ENCODE assay signal across 11 cellular contexts in genomic region chr10:110168601-110169481, GRCh38. TPM values are rescaled to one million over a fixed set of nuclear protein-coding genes. Genes with fewer than 3 reads are reported as not detected.
DNase-seq lines count a peak whose midpoint lies in the region; ATAC-seq and TF ChIP-seq lines count a peak whose summit lies in the region.
"Had no signal": no experiment of that assay in that cellular context is flagged by ENCODE, and none has a peak within 500 bp of the region (broad histone marks: within the 10 kb centered on the region; RNA-seq: fewer than 3 reads in every experiment).

No MANE protein-coding gene starts in this region.

- H3K4me1 Mint-ChIP-seq in CD8-positive, alpha-beta T cell (ENCODE audit: low read depth) = peaks cover 23% of the 10 kb centered on the region
- peaks cover 46% of the 10 kb centered on the region for H3K4me1 Mint-ChIP-seq in GM23338
- H3K4me1 Mint-ChIP-seq in activated T-helper 17 cell treated with anti-CD3 and anti-CD28 coated beads, Interleukin-2, amount 50 U/mL, for 72 hours = peaks cover 24% of the 10 kb centered on the region

- H3K4me3 ChIP-seq in CD8-positive, alpha-beta T cell (ENCODE audit: low read depth, low read length) = no peak overlapping the region
- H3K4me3 ChIP-seq in GM23338 = no peak overlapping the region
- no peak overlapping the region for H3K4me3 ChIP-seq in lower lobe of right lung
- H3K4me3 ChIP-seq: HAP-1, SK-N-MC had no signal

- intact Hi-C loops in CD8-positive, alpha-beta T cell (cut with DNase I, micrococcal nuclease) = no loop called here
- intact Hi-C loops in lower lobe of right lung (cut with DNase I) = no loop called here

- H3K36me3 ChIP-seq in CD8-positive, alpha-beta T cell (ENCODE audit: insufficient read depth, low read length) = no peaks in the 10 kb centered on the region
- H3K36me3 ChIP-seq in GM23338 (ENCODE audit: insufficient read depth) (no peaks in the 10 kb centered on the region), lower lobe of right lung (no peaks in the 10 kb centered on the region)
- H3K36me3 ChIP-seq: HAP-1 had no signal

- H2AFZ ChIP-seq in GM23338 = no peak overlapping the region

- POLR2A ChIA-PET in CD8-positive, alpha-beta T cell (lab: Charles Lee) = interaction anchor here (1.0 kb wide), 1 partner anchor 39 kb away, joined by 6 read pairs; the partner anchor contains the start of gene MXI1

- no peaks in the 10 kb centered on the region for H3K36me3 Mint-ChIP-seq in CD8-positive, alpha-beta T cell
- H3K36me3 Mint-ChIP-seq in GM23338 (ENCODE audit: low read depth) = no peaks in the 10 kb centered on the region
- H3K36me3 Mint-ChIP-seq in activated T-helper 17 cell treated with anti-CD3 and anti-CD28 coated beads, Interleukin-2, amount 50 U/mL, for 72 hours (ENCODE audit: low read depth) = no peaks in the 10 kb centered on the region

- peaks cover 18% of the 10 kb centered on the region; the same call in 1 of the 2 replicates for H4K20me1 ChIP-seq in GM23338 (replicated peaks; ENCODE audit: insufficient read depth)

- no peak overlapping the region for H3K27ac ChIP-seq in CD8-positive, alpha-beta T cell (ENCODE audit: low read depth, low read length)
- H3K27ac ChIP-seq in GM23338 (ENCODE audit: low read depth) (no peak overlapping the region), lower lobe of right lung (no peak overlapping the region)
- H3K27ac ChIP-seq: SK-N-MC had no signal

- H3K9me3 ChIP-seq in CD8-positive, alpha-beta T cell (ENCODE audit: low read length) = no peaks in the 10 kb centered on the region
- H3K9me3 ChIP-seq in lower lobe of right lung = no peaks in the 10 kb centered on the region
- H3K9me3 ChIP-seq: HAP-1 had no signal

- no peak overlapping the region for H3K27ac Mint-ChIP-seq in CD8-positive, alpha-beta T cell
- no peak overlapping the region for H3K27ac Mint-ChIP-seq in GM23338
- H3K27ac Mint-ChIP-seq in activated T-helper 17 cell treated with anti-CD3 and anti-CD28 coated beads, Interleukin-2, amount 50 U/mL, for 72 hours = no peak overlapping the region

- DNase-seq in CD8-positive, alpha-beta T cell = peak in 1 of 7 experiments; percentile 48
- DNase-seq in GM23338 (ENCODE audit: low spot score) = peak; percentile 87
- no peak for DNase-seq in left lobe of liver (ENCODE audit: low spot score)
- DNase-seq in lower lobe of right lung = no peak
- DNase-seq in GM19238 (ENCODE audit: insufficient read length, low spot score) = no peak
- DNase-seq in putamen (ENCODE audit: low spot score) = no peak
- DNase-seq: trophoblast cell had no signal

- CTCF ChIA-PET in CD8-positive, alpha-beta T cell (lab: Charles Lee) = interaction anchor here (1.0 kb wide), 1 partner anchor 22 kb away, joined by 3 read pairs; no protein-coding TSS in a partner anchor

- no peak overlapping the region; the same call in 1 of the 2 replicates for H3K4me2 ChIP-seq in GM23338

- no peak for TF ChIP-seq CTCF in CD8-positive, alpha-beta T cell (IDR thresholded peaks at IDR 0.05)
- no peak for TF ChIP-seq CTCF in GM23338 (conservative IDR thresholded peaks at IDR 0.05; ENCODE audit: low read depth in 2 of 2)
- no peak for TF ChIP-seq CTCF in lower lobe of right lung (IDR thresholded peaks at IDR 0.05)

- H3K9me3 Mint-ChIP-seq in CD8-positive, alpha-beta T cell = no peaks in the 10 kb centered on the region
- peaks cover 4% of the 10 kb centered on the region; the same call in 1 of the 3 replicates for H3K9me3 Mint-ChIP-seq in GM23338
- H3K9me3 Mint-ChIP-seq in activated T-helper 17 cell treated with anti-CD3 and anti-CD28 coated beads, Interleukin-2, amount 50 U/mL, for 72 hours = no peaks in the 10 kb centered on the region

- no peaks in the 10 kb centered on the region for H3K79me2 ChIP-seq in GM23338 (replicated peaks; ENCODE audit: insufficient read depth)

- no peaks in the 10 kb centered on the region for H3K9me2 ChIP-seq in GM23338 (ENCODE audit: insufficient read depth)

- ATAC-seq in CD8-positive, alpha-beta T cell = peak; percentile 26
- ATAC-seq in GM23338 (peak; percentile 73), left lobe of liver (peak; percentile 78), lower lobe of right lung (no peak), HG03460 (IDR thresholded peaks at IDR 0.05; ENCODE audit: unreplicated experiment) (no peak)
- peak; percentile 68 for ATAC-seq in activated T-helper 17 cell treated with anti-CD3 and anti-CD28 coated beads, Interleukin-2, amount 50 U/mL, for 72 hours (replicated peaks)

- peaks cover 5% of the 10 kb centered on the region; the same call in 1 of the 2 replicates for H3F3A ChIP-seq in GM23338 (replicated peaks; ENCODE audit: low read depth)

- peaks cover 30% of the 10 kb centered on the region for H3K27me3 ChIP-seq in CD8-positive, alpha-beta T cell (ENCODE audit: insufficient read depth, low read length)
- peaks cover 96% of the 10 kb centered on the region for H3K27me3 ChIP-seq in GM23338 (ENCODE audit: insufficient read depth)
- H3K27me3 ChIP-seq in lower lobe of right lung (ENCODE audit: low read depth) = peaks cover 42% of the 10 kb centered on the region

- peaks cover 16% of the 10 kb centered on the region for H3K4me1 ChIP-seq in CD8-positive, alpha-beta T cell (ENCODE audit: insufficient read depth, low read length)
- H3K4me1 ChIP-seq in GM23338 (ENCODE audit: insufficient read depth) (peaks cover 30% of the 10 kb centered on the region), lower lobe of right lung (peaks cover 8% of the 10 kb centered on the region)

- H3K4me3 Mint-ChIP-seq in CD8-positive, alpha-beta T cell = no peak overlapping the region
- no peak overlapping the region for H3K4me3 Mint-ChIP-seq in GM23338
- H3K4me3 Mint-ChIP-seq in activated T-helper 17 cell treated with anti-CD3 and anti-CD28 coated beads, Interleukin-2, amount 50 U/mL, for 72 hours = peak overlapping the region; percentile 26

- H3K27me3 Mint-ChIP-seq in CD8-positive, alpha-beta T cell (ENCODE audit: low read depth) = peaks cover 69% of the 10 kb centered on the region
- H3K27me3 Mint-ChIP-seq in GM23338 (ENCODE audit: insufficient read depth, low read depth, poor library complexity) = peaks cover 100% of the 10 kb centered on the region
- peaks cover 65% of the 10 kb centered on the region for H3K27me3 Mint-ChIP-seq in activated T-helper 17 cell treated with anti-CD3 and anti-CD28 coated beads, Interleukin-2, amount 50 U/mL, for 72 hours

TF ChIP-seq in GM23338, 12 proteins besides CTCF, POLR2A, EP300 and RAD21 (continues in another document):
- 0 out of 2 replicates have a peak, but pooled peaks have one; percentile 39 for TF ChIP-seq ETS1 (IDR thresholded peaks at IDR 0.05)
- no peak for TF ChIP-seq STAT1 (IDR thresholded peaks at IDR 0.05; ENCODE audit: unreplicated experiment)
- TF ChIP-seq CREB1 (CRISPR knock-in tag; IDR thresholded peaks at IDR 0.05; ENCODE audit: low read depth) = peak; percentile 55
- no peak for TF ChIP-seq ZNF331 (CRISPR knock-in tag; IDR thresholded peaks at IDR 0.05; ENCODE audit: low read depth)

RNA-seq across cellular contexts. Expression of gene MXI1, which starts 38.6 kb away (rescaled TPM):
- total RNA-seq in CD8-positive, alpha-beta T cell = 10 to 100 TPM; 55.3 to 57.0 TPM
- 5.1 and 6.9 TPM in 2 replicates for total RNA-seq in GM23338 (2014; rRNA removed; shearing (Covaris generic))
- 8.5 and 8.6 TPM in 2 replicates for polyA plus RNA-seq in GM23338 (2016; fragmentation: Nextera tagmentation; extraction: Ambion mirVana)
- 100 to 1,000 TPM in 1 of 2 donors, 10 to 100 TPM in 1; 32.5 to 130 TPM for total RNA-seq in activated T-helper 17 cell treated with anti-CD3 and anti-CD28 coated beads, Interleukin-2, amount 50 U/mL, for 72 hours
- total RNA-seq in left lobe of liver (26.3 TPM), lower lobe of right lung (33.3 TPM)

Comparison
In these comparisons a context has a peak if more than half of its experiments do, and no peak if none do; other contexts are left out.
1. ATAC-seq: peak in CD8-positive, alpha-beta T cell (single experiment), GM23338 (single experiment), activated T-helper 17 cell treated with anti-CD3 and anti-CD28 coated beads, Interleukin-2, amount 50 U/mL, for 72 hours (single experiment) and left lobe of liver (single experiment); none in lower lobe of right lung (0 of 2) and HG03460 (single experiment).